ENCODE assay signal across 16 cellular contexts in the genomic region with DNA sequence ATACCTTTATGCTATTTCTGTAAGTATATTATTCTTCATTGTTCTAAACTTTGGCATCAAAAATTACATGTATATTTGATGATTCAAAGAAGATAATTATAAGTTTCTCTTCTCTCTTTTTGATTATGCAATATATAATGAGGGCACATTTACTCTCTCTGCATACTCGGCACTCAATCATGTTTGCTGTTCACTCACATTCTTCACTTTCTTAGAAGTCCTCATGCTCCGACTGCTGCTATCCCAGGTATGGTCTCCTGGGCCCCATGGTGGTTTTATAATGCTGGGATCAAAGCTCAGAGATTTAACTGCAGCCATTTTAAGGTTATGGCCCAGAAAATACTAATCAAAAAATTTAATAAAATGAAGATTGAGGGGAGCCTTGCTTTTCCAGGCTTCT.
"Had no signal": no experiment of that assay in that cellular context is flagged by ENCODE, and none has a peak within 500 bp of the region (broad histone marks: within the 10 kb centered on the region; RNA-seq: fewer than 3 reads in every experiment).

No MANE protein-coding gene starts in this region.

- DNase-seq: activated B cell treated with CpG ODN at 0.5 μM for 24 hours; activated CD4-positive, alpha-beta T cell treated with anti-CD3 and anti-CD28 coated beads, Interleukin-2, amount 10 ng/mL, durations not matched to agents 24 days and 14 days; activated effector memory CD4-positive, alpha-beta T cell treated with Interleukin-2 at 50 U/mL for 16 hours; activated T-cell treated with anti-CD3 and anti-CD28 coated beads, Interleukin-2, amount 50 U/mL, for 1 hour; anterior cingulate cortex; dorsolateral prefrontal cortex; esophagus squamous epithelium; foreskin melanocyte; heart right ventricle; pancreas; stimulated activated CD4-positive, alpha-beta T cell treated with anti-CD3 and anti-CD28 coated beads, Interleukin-4, amount 100 ng/mL, for 1 hour; stimulated activated CD8-positive, alpha-beta memory T cell treated with anti-CD3 and anti-CD28 coated beads, Interleukin-4, amount 100 ng/mL, for 48 hours; stimulated activated naive CD8-positive, alpha-beta T cell treated with anti-CD3 and anti-CD28 coated beads, Interleukin-15, amount 100 ng/mL, for 72 hours had no signal

- H3K36me3 Mint-ChIP-seq: activated naive CD8-positive, alpha-beta T cell had no signal

- H3K27ac ChIP-seq: dorsolateral prefrontal cortex, esophagus squamous epithelium, heart right ventricle, pancreas, thoracic aorta had no signal

- H3K4me3 ChIP-seq: dorsolateral prefrontal cortex, esophagus squamous epithelium, heart right ventricle, pancreas, thoracic aorta had no signal

- H3K4me3 Mint-ChIP-seq: activated B cell treated with CpG ODN at 0.5 μM for 24 hours; activated CD4-positive, alpha-beta T cell treated with anti-CD3 and anti-CD28 coated beads, Interleukin-2, amount 10 ng/mL, durations not matched to agents 24 days and 14 days; activated naive CD8-positive, alpha-beta T cell; neural crest cell; stimulated activated naive CD8-positive, alpha-beta T cell treated with anti-CD3 and anti-CD28 coated beads, Interleukin-15, amount 100 ng/mL, for 72 hours had no signal

- H3K27ac Mint-ChIP-seq: activated B cell treated with CpG ODN at 0.5 μM for 24 hours; activated CD4-positive, alpha-beta T cell treated with anti-CD3 and anti-CD28 coated beads, Interleukin-2, amount 10 ng/mL, durations not matched to agents 24 days and 14 days; activated naive CD8-positive, alpha-beta T cell; stimulated activated naive CD8-positive, alpha-beta T cell treated with anti-CD3 and anti-CD28 coated beads, Interleukin-15, amount 100 ng/mL, for 72 hours had no signal

- H3K27me3 Mint-ChIP-seq: activated B cell treated with CpG ODN at 0.5 μM for 24 hours; activated CD4-positive, alpha-beta T cell treated with anti-CD3 and anti-CD28 coated beads, Interleukin-2, amount 10 ng/mL, durations not matched to agents 24 days and 14 days; stimulated activated naive CD8-positive, alpha-beta T cell treated with anti-CD3 and anti-CD28 coated beads, Interleukin-15, amount 100 ng/mL, for 72 hours had no signal

- H3K36me3 ChIP-seq: esophagus squamous epithelium, heart right ventricle, pancreas, thoracic aorta had no signal

- H3K4me1 ChIP-seq: esophagus squamous epithelium, pancreas had no signal

- H3K27me3 ChIP-seq: dorsolateral prefrontal cortex, esophagus squamous epithelium, heart right ventricle, pancreas had no signal

- ATAC-seq: stimulated activated naive CD8-positive, alpha-beta T cell treated with anti-CD3 and anti-CD28 coated beads, Interleukin-15, amount 100 ng/mL, for 72 hours had no signal

- H3K4me1 Mint-ChIP-seq: activated B cell treated with CpG ODN at 0.5 μM for 24 hours; activated CD4-positive, alpha-beta T cell treated with anti-CD3 and anti-CD28 coated beads, Interleukin-2, amount 10 ng/mL, durations not matched to agents 24 days and 14 days; neural crest cell; stimulated activated naive CD8-positive, alpha-beta T cell treated with anti-CD3 and anti-CD28 coated beads, Interleukin-15, amount 100 ng/mL, for 72 hours had no signal

- H3K9me3 Mint-ChIP-seq: activated B cell treated with CpG ODN at 0.5 μM for 24 hours; activated CD4-positive, alpha-beta T cell treated with anti-CD3 and anti-CD28 coated beads, Interleukin-2, amount 10 ng/mL, durations not matched to agents 24 days and 14 days; neural crest cell had no signal
